12 cellular contexts compared by ENCODE assay signal in genomic region chr13:111304041-111304544, GRCh38. TPM values are rescaled to one million over a fixed set of nuclear protein-coding genes. Genes with fewer than 3 reads are reported as not detected.
DNase-seq lines count a peak whose midpoint lies in the region; ATAC-seq and TF ChIP-seq lines count a peak whose summit lies in the region.
"Had no signal": no experiment of that assay in that cellular context is flagged by ENCODE, and none has a peak within 500 bp of the region (broad histone marks: within the 10 kb centered on the region; RNA-seq: fewer than 3 reads in every experiment).

No MANE protein-coding gene starts in this region.

- H3K4me3 Mint-ChIP-seq in natural killer cell, result peak overlapping the region; percentile 84
- H3K4me3 Mint-ChIP-seq: activated T-cell treated with anti-CD3 and anti-CD28 coated beads, Interleukin-2, amount 50 U/mL, for 4 hours had no signal

- peaks cover 24 to 29% of the 10 kb centered on the region in 2 donors for H3K4me1 Mint-ChIP-seq in natural killer cell

- peaks cover 22% of the 10 kb centered on the region for H3K36me3 Mint-ChIP-seq in natural killer cell

- no peaks in the 10 kb centered on the region for H3K27me3 Mint-ChIP-seq in natural killer cell (ENCODE audit: low read depth in 2 of 2)

- intact Hi-C loops in natural killer cell (cut with micrococcal nuclease), result no loop called here

- peak overlapping the region; percentile 78 to 83 for H3K27ac Mint-ChIP-seq in natural killer cell

- TF ChIP-seq CTCF in natural killer cell (IDR thresholded peaks at IDR 0.05), result no peak

- no peaks in the 10 kb centered on the region for H3K9me3 Mint-ChIP-seq in natural killer cell
- H3K9me3 Mint-ChIP-seq: activated T-cell treated with anti-CD3 and anti-CD28 coated beads, Interleukin-2, amount 50 U/mL, for 4 hours had no signal

- DNase-seq in natural killer cell (no peak), COLO829 (ENCODE audit: low spot score) (no peak), NCI-H1417 treated with DMSO at 0.1 percent for 48 hours (lab: John Stamatoyannopoulos, UW) (no peak), NCI-H748 treated with DMSO at 0.1 percent for 48 hours (lab: John Stamatoyannopoulos, UW) (no peak)
- DNase-seq: activated T-cell treated with anti-CD3 and anti-CD28 coated beads, Interleukin-2, amount 50 U/mL, for 4 hours; cortex of kidney; heart right ventricle; NCI-H2107 had no signal

- ATAC-seq in GM18909 (IDR thresholded peaks at IDR 0.05; ENCODE audit: poor library complexity, unreplicated experiment) (peak; percentile 93), GM21528 (IDR thresholded peaks at IDR 0.05; ENCODE audit: low FRiP score, unreplicated experiment) (peak; percentile 89), HG03159 (IDR thresholded peaks at IDR 0.05; ENCODE audit: unreplicated experiment) (peak; percentile 90), natural killer cell (peak in 2 of 3 donors; percentile 44 to 75)
- ATAC-seq: heart right ventricle had no signal

RNA-seq across cellular contexts. Expression of gene TEX29, which starts 16.3 kb away (rescaled TPM):
- total RNA-seq in natural killer cell, result not detected
- total RNA-seq: temporal lobe had no signal
